ENCODE assay signal across 9 cellular contexts in genomic region chr5:177431317-177432142, GRCh38. TPM values are rescaled to one million over a fixed set of nuclear protein-coding genes. Genes with fewer than 3 reads are reported as not detected.
DNase-seq lines count a peak whose midpoint lies in the region; ATAC-seq and TF ChIP-seq lines count a peak whose summit lies in the region.
"Had no signal": no experiment of that assay in that cellular context is flagged by ENCODE, and none has a peak within 500 bp of the region (broad histone marks: within the 10 kb centered on the region; RNA-seq: fewer than 3 reads in every experiment).

No MANE protein-coding gene starts in this region.

- CTCF ChIA-PET in activated CD4-positive, alpha-beta memory T cell treated with anti-CD3 and anti-CD28 coated beads for 36 hours (lab: Charles Lee), result interaction anchor here (0.9 to 15.3 kb wide), 8 partner anchors 12 to 122 kb away, joined by 3 to 220 read pairs (median 26); partner anchors contain the start of genes LMAN2, PFN3 and PRR7

- TF ChIP-seq POLR2A in heart left ventricle (IDR thresholded peaks at IDR 0.05), result no peak

- no peaks in the 10 kb centered on the region for H3K9me3 ChIP-seq in heart left ventricle

- ATAC-seq in HG03439 (IDR thresholded peaks at IDR 0.05; ENCODE audit: unreplicated experiment), result peak; percentile 33
- peak in 3 of 4 donors; percentile 4 to 27 (median 5) for ATAC-seq in heart left ventricle
- ATAC-seq in stimulated activated naive CD8-positive, alpha-beta T cell treated with anti-CD3 and anti-CD28 coated beads, Interleukin-15, amount 100 ng/mL, for 72 hours, result peak; percentile 63

- peaks cover 64% of the 10 kb centered on the region for H3K36me3 Mint-ChIP-seq in activated CD4-positive, alpha-beta memory T cell treated with anti-CD3 and anti-CD28 coated beads for 36 hours

- POLR2A ChIA-PET in activated CD4-positive, alpha-beta memory T cell treated with anti-CD3 and anti-CD28 coated beads for 36 hours (lab: Charles Lee), result interaction anchor here (0.6 to 10.6 kb wide), 8 partner anchors 12 to 773 kb away, joined by 3 to 319 read pairs (median 8); partner anchors contain the start of genes HNRNPAB, PRR7 and RGS14

- peak overlapping the region; percentile 97 for H3K4me3 Mint-ChIP-seq in activated CD4-positive, alpha-beta memory T cell treated with anti-CD3 and anti-CD28 coated beads for 36 hours
- H3K4me3 Mint-ChIP-seq in stimulated activated naive CD8-positive, alpha-beta T cell treated with anti-CD3 and anti-CD28 coated beads, Interleukin-15, amount 100 ng/mL, for 72 hours, result peak overlapping the region; percentile 92 to 96

- H3K36me3 ChIP-seq in heart left ventricle, result peaks cover 0 to 58% (median 46%) of the 10 kb centered on the region in 9 donors

- no peaks in the 10 kb centered on the region for H3K27me3 Mint-ChIP-seq in activated CD4-positive, alpha-beta memory T cell treated with anti-CD3 and anti-CD28 coated beads for 36 hours
- H3K27me3 Mint-ChIP-seq in stimulated activated naive CD8-positive, alpha-beta T cell treated with anti-CD3 and anti-CD28 coated beads, Interleukin-15, amount 100 ng/mL, for 72 hours, result no peaks in the 10 kb centered on the region

- peak overlapping the region in 2 of 12 donors; percentile 5 to 29 for H3K4me3 ChIP-seq in heart left ventricle

- H3K9me3 Mint-ChIP-seq in activated CD4-positive, alpha-beta memory T cell treated with anti-CD3 and anti-CD28 coated beads for 36 hours, result no peaks in the 10 kb centered on the region
- no peaks in the 10 kb centered on the region for H3K9me3 Mint-ChIP-seq in stimulated activated naive CD8-positive, alpha-beta T cell treated with anti-CD3 and anti-CD28 coated beads, Interleukin-15, amount 100 ng/mL, for 72 hours

- H3K27ac Mint-ChIP-seq in activated CD4-positive, alpha-beta memory T cell treated with anti-CD3 and anti-CD28 coated beads for 36 hours, result peak overlapping the region; percentile 97
- peak overlapping the region; percentile 59 to 97 for H3K27ac Mint-ChIP-seq in stimulated activated naive CD8-positive, alpha-beta T cell treated with anti-CD3 and anti-CD28 coated beads, Interleukin-15, amount 100 ng/mL, for 72 hours

- peak; percentile 52 for DNase-seq in NK-92 treated with Interleukin-12 subunit alpha and Interleukin-12 subunit beta, amount 100 ng/mL, for 24 hours (lab: John Stamatoyannopoulos, UW)
- no peak for DNase-seq in NK-92 (lab: John Stamatoyannopoulos, UW; ENCODE audit: unreplicated experiment)
- DNase-seq in activated CD4-positive, alpha-beta memory T cell treated with anti-CD3 and anti-CD28 coated beads for 36 hours, result peak; percentile 84
- DNase-seq in heart left ventricle, result peak in 4 of 5 donors; percentile 51 to 80 (median 56)
- DNase-seq in stimulated activated naive CD8-positive, alpha-beta T cell treated with anti-CD3 and anti-CD28 coated beads, Interleukin-15, amount 100 ng/mL, for 72 hours, result peak; percentile 71 to 83
- no peak for DNase-seq in midbrain (lab: John Stamatoyannopoulos, UW)
- DNase-seq in ureter (ENCODE audit: low spot score), result no peak

- peaks cover 61% of the 10 kb centered on the region for H3K4me1 Mint-ChIP-seq in activated CD4-positive, alpha-beta memory T cell treated with anti-CD3 and anti-CD28 coated beads for 36 hours (ENCODE audit: low read depth)
- H3K4me1 Mint-ChIP-seq in stimulated activated naive CD8-positive, alpha-beta T cell treated with anti-CD3 and anti-CD28 coated beads, Interleukin-15, amount 100 ng/mL, for 72 hours, result peaks cover 87% of the 10 kb centered on the region

- intact Hi-C loops in activated CD4-positive, alpha-beta memory T cell treated with anti-CD3 and anti-CD28 coated beads for 36 hours (cut with micrococcal nuclease), result no loop called here
- intact Hi-C loops in heart left ventricle (cut with DNase I), result no loop called here

- peak overlapping the region in 8 of 12 donors; percentile 15 to 95 (median 36) for H3K27ac ChIP-seq in heart left ventricle
- H3K27ac ChIP-seq: 22Rv1 had no signal

- H3K4me1 ChIP-seq in heart left ventricle, result peaks cover 2 to 73% (median 31%) of the 10 kb centered on the region in 12 donors

- no peaks in the 10 kb centered on the region for H3K27me3 ChIP-seq in heart left ventricle

- WGBS in heart left ventricle, 4 donors, result 46 to 80% (median 71%) methylated on average over 16 to 29 of the region's 29 CpGs

- TF ChIP-seq CTCF in heart left ventricle (IDR thresholded peaks at IDR 0.05), result no peak

RNA-seq across cellular contexts. Expression of gene GRK6, which starts 5.1 kb away (rescaled TPM):
- 100 to 1,000 TPM; 177 to 178 TPM for total RNA-seq in activated CD4-positive, alpha-beta memory T cell treated with anti-CD3 and anti-CD28 coated beads for 36 hours
- total RNA-seq in heart left ventricle, result 10 to 100 TPM; 12.8 to 33.2 (median 17.3) TPM
- polyA plus RNA-seq in heart left ventricle, result 10 to 100 TPM in 1 of 2 donors, 1 to 10 TPM in 1; 6.8 to 29.5 TPM
- 30.8 TPM for total RNA-seq in ureter

RNA-seq across cellular contexts. Expression of gene PRR7, which starts 15.1 kb away (rescaled TPM):
- 10 to 100 TPM; 13.3 to 13.6 TPM for total RNA-seq in activated CD4-positive, alpha-beta memory T cell treated with anti-CD3 and anti-CD28 coated beads for 36 hours
- total RNA-seq in heart left ventricle, result 1 to 10 TPM in 8 of 9 donors, under 1 TPM in 1; 0.82 to 5.0 (median 1.8) TPM
- 1 to 10 TPM; 1.4 to 1.5 TPM for polyA plus RNA-seq in heart left ventricle
- total RNA-seq in ureter, result 2.6 TPM

RNA-seq across cellular contexts. Expression of gene F12, which starts 22.2 kb away (rescaled TPM):
- total RNA-seq in activated CD4-positive, alpha-beta memory T cell treated with anti-CD3 and anti-CD28 coated beads for 36 hours, result 1 to 10 TPM; 5.1 to 5.9 TPM
- total RNA-seq in heart left ventricle (under 1 TPM in 1 of 9 donors, not detected in 8; 0.56 TPM), ureter (1.3 TPM)
- under 1 TPM in 1 of 2 donors, not detected in 1; 0.29 TPM for polyA plus RNA-seq in heart left ventricle

RNA-seq across cellular contexts. Expression of gene PFN3, which starts 31.1 kb away (rescaled TPM):
- total RNA-seq in activated CD4-positive, alpha-beta memory T cell treated with anti-CD3 and anti-CD28 coated beads for 36 hours, result not detected
- total RNA-seq in heart left ventricle, result not detected
- polyA plus RNA-seq in heart left ventricle, result not detected
- total RNA-seq in ureter, result not detected

RNA-seq across cellular contexts. Expression of gene DBN1, which starts 41.9 kb away (rescaled TPM):
- 10 to 100 TPM; 12.1 to 15.9 TPM for total RNA-seq in activated CD4-positive, alpha-beta memory T cell treated with anti-CD3 and anti-CD28 coated beads for 36 hours
- total RNA-seq in heart left ventricle (10 to 100 TPM; 12.3 to 60.7 (median 23.3) TPM), ureter (41.5 TPM)
- polyA plus RNA-seq in heart left ventricle, result 10 to 100 TPM; 13.2 to 28.1 TPM

Comparison
In these comparisons a context has a peak if more than half of its experiments do, and no peak if none do; other contexts are left out.
1. DNase-seq: peak in NK-92 treated with Interleukin-12 subunit alpha and Interleukin-12 subunit beta, amount 100 ng/mL, for 24 hours (single experiment), activated CD4-positive, alpha-beta memory T cell treated with anti-CD3 and anti-CD28 coated beads for 36 hours (single experiment), heart left ventricle (4 of 5) and stimulated activated naive CD8-positive, alpha-beta T cell treated with anti-CD3 and anti-CD28 coated beads, Interleukin-15, amount 100 ng/mL, for 72 hours (2 of 2); none in NK-92 (single experiment), midbrain (single experiment) and ureter (single experiment).
2. ATAC-seq: peak in every context shown above with its lines; median percentile 63 in stimulated activated naive CD8-positive, alpha-beta T cell treated with anti-CD3 and anti-CD28 coated beads, Interleukin-15, amount 100 ng/mL, for 72 hours; 33 in HG03439; 5 in heart left ventricle.